In genomic region chr5:7877851-7878250, GRCh38 we compare ENCODE assay signal across 1 cellular context.
TF ChIP-seq lines count a peak whose summit lies in the region.

No MANE protein-coding gene starts in this region.

TF ChIP-seq in A549, 52 proteins besides CTCF, POLR2A, EP300 and RAD21 (continued from another document):
- TF ChIP-seq, protein P1, sequence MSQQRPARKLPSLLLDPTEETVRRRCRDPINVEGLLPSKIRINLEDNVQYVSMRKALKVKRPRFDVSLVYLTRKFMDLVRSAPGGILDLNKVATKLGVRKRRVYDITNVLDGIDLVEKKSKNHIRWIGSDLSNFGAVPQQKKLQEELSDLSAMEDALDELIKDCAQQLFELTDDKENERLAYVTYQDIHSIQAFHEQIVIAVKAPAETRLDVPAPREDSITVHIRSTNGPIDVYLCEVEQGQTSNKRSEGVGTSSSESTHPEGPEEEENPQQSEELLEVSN (IDR thresholded peaks at IDR 0.05; ENCODE audit: borderline replicate concordance, low read depth): no peak
- TF ChIP-seq ZFP36 (IDR thresholded peaks at IDR 0.05; ENCODE audit: borderline replicate concordance, partially characterized antibody) (no peak), HOXB13 (CRISPR knock-in tag; IDR thresholded peaks at IDR 0.05; ENCODE audit: low read depth) (no peak), JUN (IDR thresholded peaks at IDR 0.05) (no peak), HOXB5 (CRISPR knock-in tag; IDR thresholded peaks at IDR 0.05) (no peak)
TF ChIP-seq in A549: peak in this region for 0.
